7 cellular contexts compared by ENCODE assay signal in the genomic region with DNA sequence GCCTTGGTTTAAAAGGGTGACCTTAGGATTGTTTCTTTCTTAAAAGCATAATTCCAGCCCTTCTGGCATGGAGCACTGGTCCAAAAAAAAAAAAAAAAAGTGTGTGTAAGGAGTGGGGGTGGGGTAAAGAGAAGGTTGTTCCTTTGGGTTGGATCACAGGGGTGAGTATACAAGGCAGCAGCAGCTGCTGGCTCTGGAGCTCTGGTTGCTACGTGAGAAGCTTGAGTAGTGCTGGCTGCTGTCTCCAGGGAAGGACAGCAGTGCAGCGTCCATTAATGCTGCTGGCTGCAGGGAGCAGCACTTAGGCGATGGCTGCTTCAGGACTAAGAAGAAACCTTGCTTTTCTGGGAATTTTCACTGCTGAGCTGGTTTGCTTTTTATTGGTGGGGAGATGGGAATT. TPM values are rescaled to one million over a fixed set of nuclear protein-coding genes. Genes with fewer than 3 reads are reported as not detected.
DNase-seq lines count a peak whose midpoint lies in the region; ATAC-seq, FAIRE-seq and TF ChIP-seq lines count a peak whose summit lies in the region.

No MANE protein-coding gene starts in this region.

- no peak overlapping the region for H2AFZ ChIP-seq in H1 (ENCODE audit: low read length)

- H3K14ac ChIP-seq in H1 (ENCODE audit: insufficient read length), result no peak overlapping the region

- peak overlapping the region; percentile 95 to 99 (median 98) for H3K4me3 ChIP-seq in H1 (ENCODE audit: extremely low read depth in 1 of 4, insufficient read depth in 2 of 4, low read depth in 3 of 4, low read length in 4 of 4)
- H3K4me3 ChIP-seq in lower leg skin (ENCODE audit: low read depth, poor library complexity, severe bottlenecking), result no peak overlapping the region

- peak overlapping the region; percentile 78 to 89 for H3K4me2 ChIP-seq in H1 (ENCODE audit: insufficient read depth in 1 of 2, low read depth in 2 of 2, low read length in 2 of 2)

- WGBS in H1 (ENCODE audit: extremely low coverage in 1 of 2, insufficient coverage in 1 of 2, insufficient read length in 1 of 2, insufficient replicate concordance in 2 of 2, low coverage in 1 of 2, low lambda C conversion rate in 2 of 2, missing lambda C conversion rate in 1 of 2), 2 experiments, result 2% methylated on average over 3 of the region's 3 CpGs; no CpG with 5 or more reads in 1 of the 2 experiments
- 0% methylated on average over 3 of the region's 3 CpGs for WGBS in lower leg skin, 2 donors

- peaks cover 9 to 15% of the 10 kb centered on the region in 2 experiments for H4K20me1 ChIP-seq in H1 (replicated peaks in 1 of 2; ENCODE audit: control insufficient read depth in 1 of 2, insufficient read depth in 2 of 2, low read length in 2 of 2)

- FAIRE-seq in H1 (lab: Jason Lieb, UNC), result peak; percentile 68

- no peak overlapping the region for H3K4ac ChIP-seq in H1 (replicated peaks; ENCODE audit: insufficient read length, low read depth, low read length)

- CTCF ChIA-PET in H1 (lab: Charles Lee; ENCODE audit: partially characterized antibody), result interaction anchor here (0.6 to 2.1 kb wide), 6 partner anchors 22 to 87 kb away, joined by 3 to 7 read pairs (median 4); no protein-coding TSS in a partner anchor

- POLR2A ChIA-PET in H1 (lab: Charles Lee; ENCODE audit: partially characterized antibody), result interaction anchor here (0.9 to 10.0 kb wide), 12 partner anchors 8 to 48 kb away, joined by 3 to 300 read pairs (median 4); a partner anchor contains a TSS

- no peak overlapping the region for H2BK5ac ChIP-seq in H1 (ENCODE audit: low read depth, low read length)

- H2AK5ac ChIP-seq in H1 (ENCODE audit: low read depth, low read length), result no peak overlapping the region

- H4K8ac ChIP-seq in H1 (ENCODE audit: extremely low read depth, insufficient read depth, low read length), result no peak overlapping the region

- H3K36me3 ChIP-seq in H1 (ENCODE audit: control insufficient read depth in 2 of 4, insufficient read depth in 4 of 4, low read length in 3 of 4), result peaks cover 0 to 7% (median 3%) of the 10 kb centered on the region in 4 experiments; a peak in 5 of 8 replicates

- H2BK12ac ChIP-seq in H1 (ENCODE audit: low read depth, low read length), result no peak overlapping the region

- no peaks in the 10 kb centered on the region for H3K9me3 ChIP-seq in H1 (ENCODE audit: insufficient read depth in 2 of 2, low read depth in 1 of 2, low read length in 1 of 2)

- intact Hi-C loops in lower leg skin (cut with DNase I; ENCODE audit: low total_unique reads), result no loop called here

- no peak overlapping the region for H3K56ac ChIP-seq in H1 (replicated peaks; ENCODE audit: insufficient read length, low read depth, low read length)

- H2BK20ac ChIP-seq in H1 (ENCODE audit: low read length), result no peak overlapping the region

- H4K5ac ChIP-seq in H1 (ENCODE audit: insufficient read length, low read depth, low read length), result peak overlapping the region; percentile 45

- ATAC-seq in SK-N-SH treated with all-trans-retinoic acid at 6 μM for 48 hours (peak; percentile 35), GM21825 (IDR thresholded peaks at IDR 0.05; ENCODE audit: unreplicated experiment) (no peak)

- peak; percentile 13 to 28; a peak in 2 of 4 replicates for TF ChIP-seq RAD21 in H1 (IDR thresholded peaks at IDR 0.05 in 1 of 2, conservative IDR thresholded peaks at IDR 0.05 in 1 of 2; ENCODE audit: low read depth in 2 of 2, low read length in 2 of 2)

- no peak for TF ChIP-seq EP300 in H1 (IDR thresholded peaks at IDR 0.05; ENCODE audit: borderline replicate concordance in 1 of 2, low read depth in 2 of 2, low read length in 2 of 2)

- TF ChIP-seq POLR2A in H1 (IDR thresholded peaks at IDR 0.05; ENCODE audit: control extremely low read depth in 1 of 2, low read depth in 2 of 2, low read length in 2 of 2) (peak; percentile 67 to 74), lower leg skin (IDR thresholded peaks at IDR 0.05) (no peak)

- TF ChIP-seq CTCF in H1 (IDR thresholded peaks at IDR 0.05; ENCODE audit: control extremely low read depth in 1 of 3, insufficient read depth in 1 of 3, low read depth in 1 of 3, low read length in 3 of 3) (0 out of 4 replicates have a peak, but pooled peaks of 1 of the 3 experiments have one; percentile 5), lower leg skin (IDR thresholded peaks at IDR 0.05) (no peak)

- H2BK15ac ChIP-seq in H1 (ENCODE audit: low read length), result no peak overlapping the region

- H3K18ac ChIP-seq in H1 (ENCODE audit: extremely low read depth, low read length), result no peak overlapping the region; the same call in 1 of the 2 replicates

- H4K91ac ChIP-seq in H1 (replicated peaks; ENCODE audit: insufficient read length, low read length), result no peak overlapping the region

- no peak overlapping the region for H3K23ac ChIP-seq in H1 (ENCODE audit: insufficient read length)

- peaks cover 16% of the 10 kb centered on the region for H3K23me2 ChIP-seq in H1 (ENCODE audit: low read depth, low read length)

- peaks cover 72 to 86% of the 10 kb centered on the region in 2 experiments for H3K79me2 ChIP-seq in H1 (ENCODE audit: control insufficient read depth in 1 of 2, insufficient read depth in 2 of 2, low read length in 2 of 2)

- H3K9ac ChIP-seq in H1 (replicated peaks in 1 of 4; ENCODE audit: extremely low read depth in 1 of 4, low read depth in 3 of 4, low read length in 3 of 4), result peak overlapping the region in 3 of 4 experiments; percentile 14 to 99 (median 66); a peak in 4 of 7 replicates

- peak; percentile 72 for DNase-seq in GM03348 (ENCODE audit: low spot score)
- DNase-seq in MV-4-11 (lab: John Stamatoyannopoulos, UW), result peak; percentile 47
- peak in 1 of 2 experiments; percentile 49 for DNase-seq in H1 (ENCODE audit: low read depth in 1 of 2, low spot score in 2 of 2)
- peak; percentile 68 to 90 for DNase-seq in lower leg skin (ENCODE audit: low spot score in 2 of 2)
- DNase-seq in substantia nigra (lab: John Stamatoyannopoulos, UW), result peak in 43 of 49 donors; percentile 2 to 75 (median 34)

- no peaks in the 10 kb centered on the region for H3K27me3 ChIP-seq in H1 (replicated peaks in 1 of 4; ENCODE audit: control insufficient read depth in 3 of 4, extremely low read depth in 1 of 4, insufficient read depth in 3 of 4, low read length in 3 of 4)

- peaks cover 8 to 33% (median 16%) of the 10 kb centered on the region in 4 experiments; a peak in 6 of 7 replicates for H3K4me1 ChIP-seq in H1 (replicated peaks in 1 of 4; ENCODE audit: control insufficient read depth in 3 of 4, insufficient read depth in 4 of 4, low read length in 3 of 4)

- H3K79me1 ChIP-seq in H1 (ENCODE audit: low read depth, low read length), result no peaks in the 10 kb centered on the region

- no peak overlapping the region for H2BK120ac ChIP-seq in H1 (replicated peaks; ENCODE audit: low read depth, low read length)

- H3K27ac ChIP-seq in H1 (ENCODE audit: low read depth, low read length) (peak overlapping the region; percentile 67; the same call in 1 of the 2 replicates), substantia nigra (ENCODE audit: low read depth, low read length, poor library complexity, severe bottlenecking) (no peak overlapping the region)

TF ChIP-seq in SK-N-SH treated with all-trans-retinoic acid at 6 μM for 48 hours, 23 proteins besides CTCF, POLR2A, EP300 and RAD21 (continues in another document):
- no peak for TF ChIP-seq RARB (CRISPR knock-in tag; IDR thresholded peaks at IDR 0.05)

TF ChIP-seq in H1, 55 proteins besides CTCF, POLR2A, EP300 and RAD21 (continues in another document):
- TF ChIP-seq RBBP5 (IDR thresholded peaks at IDR 0.05; ENCODE audit: borderline replicate concordance, low read depth, low read length) (no peak), BRCA1 (IDR thresholded peaks at IDR 0.05; ENCODE audit: low read depth, low read length) (no peak), SP2 (IDR thresholded peaks at IDR 0.05; ENCODE audit: low read length) (no peak), KDM4A (IDR thresholded peaks at IDR 0.05; ENCODE audit: low read depth, low read length, severe bottlenecking) (no peak), SAP30 (IDR thresholded peaks at IDR 0.05; ENCODE audit: insufficient read depth, insufficient replicate concordance, low read length) (peak; percentile 55), TAF1 (IDR thresholded peaks at IDR 0.05; ENCODE audit: low read depth, low read length) (peak; percentile 89), CBX8 (IDR thresholded peaks at IDR 0.05; ENCODE audit: borderline replicate concordance, low read depth, low read length) (no peak), KDM1A (IDR thresholded peaks at IDR 0.05; ENCODE audit: borderline replicate concordance, low read length) (no peak), SP1 (IDR thresholded peaks at IDR 0.05; ENCODE audit: low read depth, low read length) (0 out of 2 replicates have a peak, but pooled peaks have one; percentile 25), NRF1 (IDR thresholded peaks at IDR 0.05; ENCODE audit: low read depth, low read length) (no peak)
- TF ChIP-seq, protein P1, sequence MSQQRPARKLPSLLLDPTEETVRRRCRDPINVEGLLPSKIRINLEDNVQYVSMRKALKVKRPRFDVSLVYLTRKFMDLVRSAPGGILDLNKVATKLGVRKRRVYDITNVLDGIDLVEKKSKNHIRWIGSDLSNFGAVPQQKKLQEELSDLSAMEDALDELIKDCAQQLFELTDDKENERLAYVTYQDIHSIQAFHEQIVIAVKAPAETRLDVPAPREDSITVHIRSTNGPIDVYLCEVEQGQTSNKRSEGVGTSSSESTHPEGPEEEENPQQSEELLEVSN (IDR thresholded peaks at IDR 0.05), result no peak

RNA-seq across cellular contexts. Expression of a gene that starts 2.3 kb away (rescaled TPM):
- 223 and 234 TPM in 2 replicates for total RNA-seq in H1 (2021; fragmentation: NEBNext Ultra II Directional; extraction: Animal tissue kit (Norgen Biotek cat#: 25700))
- 98.2 and 108 TPM in 2 replicates for polyA plus RNA-seq in H1 (2011; rRNA removed)
- 119 TPM for polyA plus RNA-seq in H1 (2011; cell fraction: cytosol; rRNA removed)
- polyA plus RNA-seq in H1 (2011; cell fraction: nucleus; rRNA removed), result 455 TPM
- 155 to 216 TPM (median 176 TPM) in 4 replicates for polyA plus RNA-seq in H1 (2012, experiment 1 of 2)
- polyA plus RNA-seq in H1 (2012, experiment 2 of 2), result 34.4 TPM
- 232 TPM for polyA plus RNA-seq in H1 (2013, experiment 1 of 2)
- 212 TPM for polyA plus RNA-seq in H1 (2013, experiment 2 of 2)
- 198 and 273 TPM in 2 replicates for polyA minus RNA-seq in H1 (2011; rRNA and poly(A)+ RNA removed)
- 129 TPM for polyA minus RNA-seq in H1 (2011; cell fraction: cytosol; rRNA and poly(A)+ RNA removed)
- 396 TPM for polyA minus RNA-seq in H1 (2011; cell fraction: nucleus; rRNA and poly(A)+ RNA removed)
- 10 to 100 TPM; 77.8 to 88.1 (median 80.3) TPM for total RNA-seq in lower leg skin

RNA-seq across cellular contexts. Expression of a gene that starts 36.9 kb away (rescaled TPM):
- total RNA-seq in H1 (2021; fragmentation: NEBNext Ultra II Directional; extraction: Animal tissue kit (Norgen Biotek cat#: 25700)), result 62.6 and 68.9 TPM in 2 replicates
- polyA plus RNA-seq in H1 (2011; rRNA removed), result 16.4 and 26.7 TPM in 2 replicates
- 31.0 TPM for polyA plus RNA-seq in H1 (2011; cell fraction: cytosol; rRNA removed)
- polyA plus RNA-seq in H1 (2011; cell fraction: nucleus; rRNA removed), result 16.1 TPM
- polyA plus RNA-seq in H1 (2012, experiment 1 of 2), result 49.6 to 67.5 TPM (median 60.3 TPM) in 4 replicates
- polyA plus RNA-seq in H1 (2012, experiment 2 of 2), result 5.7 TPM
- polyA plus RNA-seq in H1 (2013, experiment 1 of 2), result 24.9 TPM
- 29.4 TPM for polyA plus RNA-seq in H1 (2013, experiment 2 of 2)
- 76.6 and 83.1 TPM in 2 replicates for polyA minus RNA-seq in H1 (2011; rRNA and poly(A)+ RNA removed)
- polyA minus RNA-seq in H1 (2011; cell fraction: cytosol; rRNA and poly(A)+ RNA removed), result 22.8 TPM
- polyA minus RNA-seq in H1 (2011; cell fraction: nucleus; rRNA and poly(A)+ RNA removed), result 34.8 TPM
- total RNA-seq in lower leg skin, result 10 to 100 TPM; 19.8 to 37.6 (median 27.0) TPM

Comparison
In these comparisons a context has a peak if more than half of its experiments do, and no peak if none do; other contexts are left out.
1. POLR2A ChIP-seq: peak in H1 (2 of 2); none in lower leg skin (0 of 2).